Comparison of ENCODE assay signal across 13 cellular contexts in the genomic region with DNA sequence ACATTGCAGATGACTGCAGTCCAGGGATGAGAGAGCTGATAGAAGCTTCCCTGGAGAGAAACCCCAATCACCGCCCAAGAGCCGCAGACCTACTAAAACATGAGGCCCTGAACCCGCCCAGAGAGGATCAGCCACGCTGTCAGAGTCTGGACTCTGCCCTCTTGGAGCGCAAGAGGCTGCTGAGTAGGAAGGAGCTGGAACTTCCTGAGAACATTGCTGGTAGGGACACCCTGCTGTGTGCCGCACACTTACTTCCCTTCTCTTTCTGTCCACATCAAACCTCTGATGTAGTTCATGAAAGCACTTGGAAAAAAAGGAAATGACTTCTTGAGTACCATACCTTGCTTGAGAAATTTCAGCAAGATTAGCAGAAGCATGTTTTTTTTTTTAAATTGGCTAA. TPM values are rescaled to one million over a fixed set of nuclear protein-coding genes. Genes with fewer than 3 reads are reported as not detected.
DNase-seq lines count a peak whose midpoint lies in the region; ATAC-seq, FAIRE-seq and TF ChIP-seq lines count a peak whose summit lies in the region.
"Had no signal": no experiment of that assay in that cellular context is flagged by ENCODE, and none has a peak within 500 bp of the region (broad histone marks: within the 10 kb centered on the region; RNA-seq: fewer than 3 reads in every experiment).

No MANE protein-coding gene starts in this region.

- in situ Hi-C loops in HepG2 (cut with HindIII; ENCODE audit: extremely low pct_ligation_motif_present, low pct_unique_long_range_greater_than_20kb) = no loop called here

- H3K27me3 ChIP-seq in liver (ENCODE audit: control insufficient read depth in 4 of 4, insufficient read depth in 4 of 4, low read length in 3 of 4) (no peaks in the 10 kb centered on the region), HepG2 (ENCODE audit: control insufficient read depth in 1 of 2, insufficient read depth in 2 of 2, low read length in 2 of 2) (no peaks in the 10 kb centered on the region), esophagus muscularis mucosa (no peaks in the 10 kb centered on the region)

- no peaks in the 10 kb centered on the region for H3K27me3 Mint-ChIP-seq in naive B cell
- no peaks in the 10 kb centered on the region for H3K27me3 Mint-ChIP-seq in activated CD4-positive, alpha-beta memory T cell treated with anti-CD3 and anti-CD28 coated beads for 36 hours

- DNase-seq in HepG2 (ENCODE audit: low spot score) (no peak), esophagus muscularis mucosa (ENCODE audit: extremely low spot score) (no peak), naive B cell (no peak), NCI-H526 (lab: John Stamatoyannopoulos, UW) (no peak)
- no peak for DNase-seq in activated CD4-positive, alpha-beta memory T cell treated with anti-CD3 and anti-CD28 coated beads for 36 hours
- DNase-seq in stimulated activated CD4-positive, alpha-beta T cell treated with anti-CD3 and anti-CD28 coated beads, Interleukin-2, amount 100 ng/mL, for 48 hours = no peak
- DNase-seq: NCI-H1436 treated with DMSO at 0.1 percent for 48 hours had no signal

- no peak for TF ChIP-seq POLR2A in HepG2 (IDR thresholded peaks at IDR 0.05; ENCODE audit: insufficient read depth in 1 of 2, low read depth in 2 of 2, low read length in 2 of 2)
- no peak for TF ChIP-seq POLR2A in esophagus muscularis mucosa (IDR thresholded peaks at IDR 0.05; ENCODE audit: low read depth)

- peak overlapping the region; percentile 28 to 86 (median 70) for H3K27ac Mint-ChIP-seq in naive B cell
- no peak overlapping the region for H3K27ac Mint-ChIP-seq in activated CD4-positive, alpha-beta memory T cell treated with anti-CD3 and anti-CD28 coated beads for 36 hours
- H3K27ac Mint-ChIP-seq: brain had no signal

- H3K9me3 ChIP-seq in liver (ENCODE audit: control insufficient read depth in 4 of 4, low read length in 3 of 4) = no peaks in the 10 kb centered on the region
- no peaks in the 10 kb centered on the region for H3K9me3 ChIP-seq in HepG2 (ENCODE audit: low read length)
- H3K9me3 ChIP-seq in esophagus muscularis mucosa = no peaks in the 10 kb centered on the region

- 72% methylated on average over 6 of the region's 6 CpGs for WGBS in liver
- 91% methylated on average over 6 of the region's 6 CpGs for WGBS in HepG2 (ENCODE audit: low lambda C conversion rate)
- WGBS in esophagus muscularis mucosa = 87% methylated on average over 6 of the region's 6 CpGs

- no peak for FAIRE-seq in HepG2 (lab: Jason Lieb, UNC)
- FAIRE-seq: endothelial cell of umbilical vein had no signal

- TF ChIP-seq EP300 in HepG2 (IDR thresholded peaks at IDR 0.05; ENCODE audit: low read depth in 2 of 2, low read length in 2 of 2) = no peak
- no peak for TF ChIP-seq EP300 in HepG2 (CRISPR knock-in tag; IDR thresholded peaks at IDR 0.05; ENCODE audit: borderline replicate concordance)
- no peak for TF ChIP-seq EP300 in esophagus muscularis mucosa (IDR thresholded peaks at IDR 0.05)

- POLR2A ChIA-PET in HepG2 (lab: Yijun Ruan, JAX) = no interaction called here
- POLR2A ChIA-PET in activated CD4-positive, alpha-beta memory T cell treated with anti-CD3 and anti-CD28 coated beads for 36 hours (lab: Charles Lee) = no interaction called here

- no peaks in the 10 kb centered on the region for H3K9me3 Mint-ChIP-seq in naive B cell
- no peaks in the 10 kb centered on the region for H3K9me3 Mint-ChIP-seq in activated CD4-positive, alpha-beta memory T cell treated with anti-CD3 and anti-CD28 coated beads for 36 hours
- H3K9me3 Mint-ChIP-seq: brain had no signal

- peak overlapping the region in 2 of 8 donors; percentile 44 to 56 for H3K4me3 Mint-ChIP-seq in naive B cell
- H3K4me3 Mint-ChIP-seq in activated CD4-positive, alpha-beta memory T cell treated with anti-CD3 and anti-CD28 coated beads for 36 hours = no peak overlapping the region
- H3K4me3 Mint-ChIP-seq: brain had no signal

- H3K27ac ChIP-seq in liver (ENCODE audit: low read depth in 1 of 2, low read length in 2 of 2) (peak overlapping the region in 1 of 2 donors; percentile 14), HepG2 (ENCODE audit: extremely low read length, insufficient read depth, low read length) (no peak overlapping the region), esophagus muscularis mucosa (replicated peaks in 1 of 4) (peak overlapping the region; percentile 73 to 79 (median 79))
- H3K27ac ChIP-seq: SK-N-MC had no signal

- TF ChIP-seq CTCF in liver (IDR thresholded peaks at IDR 0.05; ENCODE audit: low read depth, low read length, missing input control) (no peak), HepG2 (CRISPR knock-in tag; IDR thresholded peaks at IDR 0.05) (no peak), esophagus muscularis mucosa (IDR thresholded peaks at IDR 0.05) (no peak)

- no peak overlapping the region for H2AFZ ChIP-seq in HepG2 (ENCODE audit: low read length)

- H3K36me3 Mint-ChIP-seq in naive B cell = peaks cover 10 to 11% of the 10 kb centered on the region in 2 donors
- H3K36me3 Mint-ChIP-seq in activated CD4-positive, alpha-beta memory T cell treated with anti-CD3 and anti-CD28 coated beads for 36 hours = peaks cover 45% of the 10 kb centered on the region

- no peak overlapping the region for H3K9ac ChIP-seq in liver (ENCODE audit: low read depth in 1 of 2, low read length in 2 of 2)
- H3K9ac ChIP-seq in HepG2 (ENCODE audit: insufficient read depth, low read depth, low read length) = no peak overlapping the region

- no peaks in the 10 kb centered on the region for H4K20me1 ChIP-seq in HepG2 (ENCODE audit: insufficient read depth, low read length)

- peaks cover 27 to 68% (median 39%) of the 10 kb centered on the region in 3 donors for H3K4me1 Mint-ChIP-seq in naive B cell
- H3K4me1 Mint-ChIP-seq in activated CD4-positive, alpha-beta memory T cell treated with anti-CD3 and anti-CD28 coated beads for 36 hours (ENCODE audit: low read depth) = peaks cover 24% of the 10 kb centered on the region

- TF ChIP-seq RAD21 in liver (IDR thresholded peaks at IDR 0.05) = no peak
- TF ChIP-seq RAD21 in HepG2 (CRISPR knock-in tag; IDR thresholded peaks at IDR 0.05) = no peak

- no peak overlapping the region for H3K4me2 ChIP-seq in HepG2 (ENCODE audit: low read depth, low read length)

- CTCF ChIA-PET in HepG2 (lab: Yijun Ruan, JAX; ENCODE audit: low intra/inter-chr PET ratio, low total read pairs) = no interaction called here
- CTCF ChIA-PET in activated CD4-positive, alpha-beta memory T cell treated with anti-CD3 and anti-CD28 coated beads for 36 hours (lab: Charles Lee) = interaction anchor here (1.1 kb wide), 1 partner anchor 123 kb away, joined by 4 read pairs; no protein-coding TSS in a partner anchor

- H3K4me1 ChIP-seq in liver (ENCODE audit: control insufficient read depth in 4 of 4, insufficient read depth in 4 of 4, low read length in 3 of 4) (no peaks in the 10 kb centered on the region), HepG2 (ENCODE audit: insufficient read depth, low read length) (0 out of 2 replicates have a peak, but pooled peaks cover 4% of the 10 kb centered on the region), esophagus muscularis mucosa (peaks cover 54 to 87% (median 81%) of the 10 kb centered on the region in 4 donors)

- peaks cover 0 to 34% (median 26%) of the 10 kb centered on the region in 4 donors for H3K36me3 ChIP-seq in liver (ENCODE audit: control insufficient read depth in 4 of 4, insufficient read depth in 3 of 4, low read depth in 1 of 4, low read length in 3 of 4)
- H3K36me3 ChIP-seq in HepG2 (replicated peaks in 1 of 2; ENCODE audit: control insufficient read depth in 1 of 2, insufficient read depth in 2 of 2, low read length in 2 of 2) = peaks cover 21 to 67% of the 10 kb centered on the region in 2 experiments
- H3K36me3 ChIP-seq in esophagus muscularis mucosa = peaks cover 27 to 62% (median 49%) of the 10 kb centered on the region in 4 donors

- ATAC-seq in HepG2 (no peak), naive B cell (ENCODE audit: low read depth in 2 of 2) (peak in 1 of 2 donors; percentile 41), GM21737 (IDR thresholded peaks at IDR 0.05; ENCODE audit: unreplicated experiment) (no peak)
- ATAC-seq: activated CD4-positive, CD25-positive, alpha-beta regulatory T cell treated with anti-CD3 and anti-CD28 coated beads, Interleukin-2, amount 50 U/mL, for 24 hours had no signal

- no peaks in the 10 kb centered on the region for H3K79me2 ChIP-seq in HepG2 (ENCODE audit: insufficient read depth, low read length)

- no TSS peak for BruUV-seq in HepG2 (replicated peaks; lab: Mats Ljungman, UMichigan)

- intact Hi-C loops in HepG2 (cut with micrococcal nuclease; ENCODE audit: unreplicated experiment) (no loop called here), esophagus muscularis mucosa (cut with DNase I) (no loop called here)
- intact Hi-C loops in activated CD4-positive, alpha-beta memory T cell treated with anti-CD3 and anti-CD28 coated beads for 36 hours (cut with micrococcal nuclease) = no loop called here

- H3K4me3 ChIP-seq in liver (ENCODE audit: low read depth in 1 of 3, low read length in 3 of 3) (no peak overlapping the region), HepG2 (replicated peaks in 1 of 3; ENCODE audit: insufficient read depth in 1 of 3, low read depth in 2 of 3, low read length in 3 of 3) (no peak overlapping the region), esophagus muscularis mucosa (no peak overlapping the region)
- H3K4me3 ChIP-seq: SK-N-MC had no signal

RNA-seq across cellular contexts. Expression of a gene that starts 25.3 kb away (rescaled TPM):
- total RNA-seq in liver = 10 to 100 TPM in 1 of 2 donors, 1 to 10 TPM in 1; 7.3 to 11.4 TPM
- 1 to 10 TPM; 2.1 to 4.9 TPM for polyA plus RNA-seq in liver
- total RNA-seq in HepG2 (2016; rRNA removed; fragmentation: Illumina TruSeq; extraction: Trizol) = 19.3 and 21.8 TPM in 2 replicates
- 12.2 and 13.6 TPM in 2 replicates for total RNA-seq in HepG2 (2016; cell fraction: cytosol; rRNA removed; fragmentation: Illumina TruSeq; extraction: Trizol; ENCODE audit: low read depth)
- 18.0 and 21.2 TPM in 2 replicates for total RNA-seq in HepG2 (2016; cell fraction: insoluble cytoplasmic fraction; rRNA removed; fragmentation: Illumina TruSeq; extraction: Trizol)
- total RNA-seq in HepG2 (2016; cell fraction: membrane; rRNA removed; fragmentation: Illumina TruSeq; extraction: Trizol) = 15.3 and 19.2 TPM in 2 replicates
- 22.1 and 23.1 TPM in 2 replicates for total RNA-seq in HepG2 (2016; cell fraction: nucleus; rRNA removed; fragmentation: Illumina TruSeq; extraction: Trizol)
- 26.6 and 37.9 TPM in 2 replicates for polyA plus RNA-seq in HepG2 (2011; rRNA removed)
- polyA plus RNA-seq in HepG2 (2011; cell fraction: cytosol; rRNA removed) = 12.9 and 14.6 TPM in 2 replicates
- polyA plus RNA-seq in HepG2 (2011; cell fraction: nucleus; rRNA removed) = 26.9 and 27.5 TPM in 2 replicates
- 11.2 and 14.3 TPM in 2 replicates for polyA plus RNA-seq in HepG2 (2012)
- polyA plus RNA-seq in HepG2 (2016; cell fraction: cytosol; fragmentation: Illumina TruSeq; extraction: Trizol; ENCODE audit: low read depth) = 8.6 and 13.3 TPM in 2 replicates
- 15.6 and 17.9 TPM in 2 replicates for polyA plus RNA-seq in HepG2 (2016; cell fraction: insoluble cytoplasmic fraction; fragmentation: Illumina TruSeq; extraction: Trizol; ENCODE audit: low read depth)
- polyA plus RNA-seq in HepG2 (2016; cell fraction: membrane; fragmentation: Illumina TruSeq; extraction: Trizol; ENCODE audit: low read depth) = 9.4 and 12.4 TPM in 2 replicates
- polyA plus RNA-seq in HepG2 (2016; cell fraction: nucleus; fragmentation: Illumina TruSeq; extraction: Trizol; ENCODE audit: insufficient read depth, low read depth) = 41.0 and 46.6 TPM in 2 replicates
- 15.0 and 17.4 TPM in 2 replicates for polyA minus RNA-seq in HepG2 (2011; rRNA and poly(A)+ RNA removed; ENCODE audit: low replicate concordance)
- polyA minus RNA-seq in HepG2 (2011; cell fraction: cytosol; rRNA and poly(A)+ RNA removed) = 7.3 and 10.3 TPM in 2 replicates
- polyA minus RNA-seq in HepG2 (2011; cell fraction: nucleus; rRNA and poly(A)+ RNA removed) = 30.6 and 31.2 TPM in 2 replicates
- 10 to 100 TPM; 18.7 to 74.2 (median 24.1) TPM for total RNA-seq in esophagus muscularis mucosa
- polyA plus RNA-seq in naive B cell (ENCODE audit: low read depth in 6 of 6) = 100 to 1,000 TPM in 2 of 6 donors, 10 to 100 TPM in 4; 75.2 to 122 (median 90.8) TPM
- 10 to 100 TPM; 36.5 to 40.6 TPM for total RNA-seq in activated CD4-positive, alpha-beta memory T cell treated with anti-CD3 and anti-CD28 coated beads for 36 hours
